9 cellular contexts compared by ENCODE assay signal in the genomic region with DNA sequence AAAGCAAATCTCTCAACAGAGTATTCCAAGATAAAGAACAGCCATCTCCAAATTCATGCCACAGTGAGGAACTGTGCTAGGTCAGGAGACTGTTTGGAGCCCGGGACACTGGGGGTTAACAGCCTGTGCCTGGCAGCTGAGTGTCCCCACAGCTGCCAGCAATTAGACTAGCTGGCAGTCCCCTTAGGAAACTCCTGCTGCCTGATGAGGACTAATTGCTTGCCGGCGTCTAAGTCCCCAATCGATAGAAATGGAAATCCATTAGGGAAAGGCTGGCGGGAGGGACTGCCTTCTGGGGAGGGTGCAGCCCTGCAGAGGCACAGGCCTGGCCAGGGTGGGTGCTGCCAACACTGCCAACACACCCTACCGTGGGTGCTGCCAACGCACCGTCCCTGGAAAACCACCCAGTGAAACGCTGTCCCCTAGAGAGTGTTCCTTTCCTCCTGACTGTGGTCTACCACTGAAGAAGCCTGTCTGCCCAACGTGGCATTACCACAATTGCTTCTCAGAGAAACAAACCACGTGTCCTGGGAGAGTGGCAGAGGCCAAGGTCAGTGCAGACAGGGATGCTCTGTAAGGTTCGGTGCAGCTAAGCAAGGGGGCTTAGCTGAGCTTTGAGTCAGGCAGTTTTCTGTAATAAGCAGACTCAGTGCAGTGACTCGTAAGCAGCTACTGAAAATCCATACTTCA.
DNase-seq lines count a peak whose midpoint lies in the region; ATAC-seq and FAIRE-seq lines count a peak whose summit lies in the region.
"Had no signal": no experiment of that assay in that cellular context is flagged by ENCODE, and none has a peak within 500 bp of the region (broad histone marks: within the 10 kb centered on the region; RNA-seq: fewer than 3 reads in every experiment).

No MANE protein-coding gene starts in this region.

- ATAC-seq in HG02763 (IDR thresholded peaks at IDR 0.05; ENCODE audit: unreplicated experiment) (no peak), GM19397 (IDR thresholded peaks at IDR 0.05; ENCODE audit: unreplicated experiment) (no peak)

- H3K36me3 ChIP-seq in GM23248 (ENCODE audit: low read depth), result no peaks in the 10 kb centered on the region

- no peaks in the 10 kb centered on the region for H3F3A ChIP-seq in GM23248 (ENCODE audit: insufficient read depth)

- 0 out of 2 replicates have a peak, but pooled peaks cover 5% of the 10 kb centered on the region for H3K4me1 ChIP-seq in GM23248 (ENCODE audit: insufficient read depth)

- no peak overlapping the region for H3K4me3 ChIP-seq in GM23248

- H3K27ac ChIP-seq in GM23248, result no peak overlapping the region

- FAIRE-seq in frontal cortex (lab: Jason Lieb, UNC), result no peak

- DNase-seq in GM23248 (peak; percentile 24), NCI-H524 treated with DMSO at 0.1 percent for 48 hours (lab: John Stamatoyannopoulos, UW) (peak; percentile 66), frontal cortex (ENCODE audit: low spot score in 2 of 2) (peak; percentile 24 to 48), posterior vena cava (ENCODE audit: low spot score) (peak; percentile 40), CD1c-positive myeloid dendritic cell (ENCODE audit: extremely low spot score) (no peak), GDM1 (lab: John Stamatoyannopoulos, UW) (no peak)
- DNase-seq: GF-D8 had no signal

- intact Hi-C loops in posterior vena cava (cut with DNase I), result no loop called here

- peak overlapping the region; percentile 2; the same call in 1 of the 2 replicates for H2AFZ ChIP-seq in GM23248

- H3K27me3 ChIP-seq in GM23248 (replicated peaks; ENCODE audit: insufficient read depth), result no peaks in the 10 kb centered on the region

- H3K4me2 ChIP-seq in GM23248 (ENCODE audit: unreplicated experiment), result no peak overlapping the region

- WGBS in GM23248 (ENCODE audit: low coverage in 1 of 2, low lambda C conversion rate in 2 of 2, missing lambda C conversion rate in 2 of 2), 2 experiments, result 8 to 13% methylated on average over 13 of the region's 13 CpGs

- H3K9me2 ChIP-seq in GM23248 (ENCODE audit: insufficient read depth), result no peaks in the 10 kb centered on the region

- H3K9me3 ChIP-seq in GM23248 (ENCODE audit: low read depth), result no peaks in the 10 kb centered on the region

- in situ Hi-C loops in GM23248 (cut with MboI), result no loop called here

- H3K79me2 ChIP-seq in GM23248 (ENCODE audit: insufficient read depth), result no peaks in the 10 kb centered on the region

- H4K20me1 ChIP-seq in GM23248 (ENCODE audit: insufficient read depth), result no peaks in the 10 kb centered on the region

- H3K9ac ChIP-seq in GM23248, result no peak overlapping the region

Comparison
In these comparisons a context has a peak if more than half of its experiments do, and no peak if none do; other contexts are left out.
1. DNase-seq: peak in GM23248 (single experiment), NCI-H524 treated with DMSO at 0.1 percent for 48 hours (single experiment), frontal cortex (2 of 2) and posterior vena cava (single experiment); none in CD1c-positive myeloid dendritic cell (single experiment) and GDM1 (single experiment).